9 cellular contexts compared by ENCODE assay signal in genomic region chr2:109318150-109318948, GRCh38.
DNase-seq lines count a peak whose midpoint lies in the region; ATAC-seq and TF ChIP-seq lines count a peak whose summit lies in the region.
"Had no signal": no experiment of that assay in that cellular context is flagged by ENCODE, and none has a peak within 500 bp of the region (broad histone marks: within the 10 kb centered on the region; RNA-seq: fewer than 3 reads in every experiment).

No MANE protein-coding gene starts in this region.

- peak overlapping the region; percentile 60 to 69 for H3K27ac ChIP-seq in left lung

- no peak overlapping the region for H3K4me3 Mint-ChIP-seq in MCF 10A (ENCODE audit: unreplicated experiment)
- no peak overlapping the region for H3K4me3 Mint-ChIP-seq in activated naive CD4-positive, alpha-beta T cell treated with anti-CD3 and anti-CD28 coated beads, Interleukin-2, amount 10 ng/mL, durations not matched to agents 7 days and 5 days
- H3K4me3 Mint-ChIP-seq: activated CD4-positive, alpha-beta T cell treated with anti-CD3 and anti-CD28 coated beads, Interleukin-2, amount 10 ng/mL, durations not matched to agents 7 days and 5 days had no signal

- H3K27ac Mint-ChIP-seq in MCF 10A (ENCODE audit: low read depth, unreplicated experiment), result no peak overlapping the region
- no peak overlapping the region for H3K27ac Mint-ChIP-seq in activated naive CD4-positive, alpha-beta T cell treated with anti-CD3 and anti-CD28 coated beads, Interleukin-2, amount 10 ng/mL, durations not matched to agents 7 days and 5 days
- H3K27ac Mint-ChIP-seq: activated CD4-positive, alpha-beta T cell treated with anti-CD3 and anti-CD28 coated beads, Interleukin-2, amount 10 ng/mL, durations not matched to agents 7 days and 5 days had no signal

- H3K27me3 ChIP-seq in left lung, result no peaks in the 10 kb centered on the region

- H3K9me3 Mint-ChIP-seq in MCF 10A (ENCODE audit: unreplicated experiment), result no peaks in the 10 kb centered on the region
- no peaks in the 10 kb centered on the region for H3K9me3 Mint-ChIP-seq in activated naive CD4-positive, alpha-beta T cell treated with anti-CD3 and anti-CD28 coated beads, Interleukin-2, amount 10 ng/mL, durations not matched to agents 7 days and 5 days
- H3K9me3 Mint-ChIP-seq: activated CD4-positive, alpha-beta T cell treated with anti-CD3 and anti-CD28 coated beads, Interleukin-2, amount 10 ng/mL, durations not matched to agents 7 days and 5 days had no signal

- DNase-seq in HEK293T (ENCODE audit: extremely low spot score) (peak; percentile 52), MCF 10A (ENCODE audit: unreplicated experiment) (peak; percentile 78), left lung (peak in 1 of 2 donors; percentile 60), stromal cell of bone marrow (ENCODE audit: low read depth) (peak; percentile 93), SKM-1 (lab: John Stamatoyannopoulos, UW; ENCODE audit: unreplicated experiment) (no peak), COR-L47 (lab: John Stamatoyannopoulos, UW) (no peak)
- no peak for DNase-seq in activated naive CD4-positive, alpha-beta T cell treated with anti-CD3 and anti-CD28 coated beads, Interleukin-2, amount 10 ng/mL, durations not matched to agents 7 days and 5 days
- DNase-seq: activated CD4-positive, alpha-beta T cell treated with anti-CD3 and anti-CD28 coated beads, Interleukin-2, amount 10 ng/mL, durations not matched to agents 7 days and 5 days had no signal

- no peak for TF ChIP-seq CTCF in MCF 10A (IDR thresholded peaks at IDR 0.05; ENCODE audit: unreplicated experiment)
- TF ChIP-seq CTCF in left lung (IDR thresholded peaks at IDR 0.05), result no peak

- peaks cover 22% of the 10 kb centered on the region for H3K4me1 Mint-ChIP-seq in MCF 10A (ENCODE audit: insufficient read depth, unreplicated experiment)
- peaks cover 27% of the 10 kb centered on the region for H3K4me1 Mint-ChIP-seq in activated naive CD4-positive, alpha-beta T cell treated with anti-CD3 and anti-CD28 coated beads, Interleukin-2, amount 10 ng/mL, durations not matched to agents 7 days and 5 days

- no peak overlapping the region for H3K4me3 ChIP-seq in left lung

- POLR2A ChIA-PET in HEK293T (lab: Yijun Ruan, JAX) (interaction anchor here (0.8 kb wide), 1 partner anchor 92 kb away, joined by 5 read pairs; no protein-coding TSS in a partner anchor), MCF 10A (lab: Yijun Ruan, JAX) (no interaction called here)

- ATAC-seq in left lung (peak; percentile 56), HG02870 (IDR thresholded peaks at IDR 0.05; ENCODE audit: unreplicated experiment) (no peak)

- CTCF ChIA-PET in HEK293T (lab: Yijun Ruan, JAX), result interaction anchor here (0.6 kb wide), 1 partner anchor 194 kb away, joined by 5 read pairs; no protein-coding TSS in a partner anchor
- CTCF ChIA-PET in MCF 10A (lab: Yijun Ruan, JAX), result interaction anchor here (0.7 kb wide), 1 partner anchor 191 kb away, joined by 4 read pairs; no protein-coding TSS in a partner anchor
- CTCF ChIA-PET in activated naive CD4-positive, alpha-beta T cell treated with anti-CD3 and anti-CD28 coated beads, Interleukin-2, amount 10 ng/mL, durations not matched to agents 7 days and 5 days (lab: Charles Lee), result interaction anchor here (1.0 kb wide), 1 partner anchor 192 kb away, joined by 3 read pairs; no protein-coding TSS in a partner anchor

- H3K9me3 ChIP-seq in left lung, result no peaks in the 10 kb centered on the region

- H3K36me3 Mint-ChIP-seq in MCF 10A (ENCODE audit: insufficient read depth, unreplicated experiment), result peaks cover 13% of the 10 kb centered on the region
- no peaks in the 10 kb centered on the region for H3K36me3 Mint-ChIP-seq in activated naive CD4-positive, alpha-beta T cell treated with anti-CD3 and anti-CD28 coated beads, Interleukin-2, amount 10 ng/mL, durations not matched to agents 7 days and 5 days

- intact Hi-C loops in MCF 10A (cut with micrococcal nuclease), result no loop called here
- intact Hi-C loops in left lung (cut with DNase I), result no loop called here

- no peaks in the 10 kb centered on the region for H3K36me3 ChIP-seq in left lung

- peaks cover 23 to 31% of the 10 kb centered on the region in 2 donors for H3K4me1 ChIP-seq in left lung

- no peaks in the 10 kb centered on the region for H3K27me3 Mint-ChIP-seq in MCF 10A (ENCODE audit: insufficient read depth, unreplicated experiment)
- peaks cover 65% of the 10 kb centered on the region for H3K27me3 Mint-ChIP-seq in activated naive CD4-positive, alpha-beta T cell treated with anti-CD3 and anti-CD28 coated beads, Interleukin-2, amount 10 ng/mL, durations not matched to agents 7 days and 5 days

- no TSS peak for BruUV-seq in MCF 10A (replicated peaks; lab: Mats Ljungman, UMichigan)

TF ChIP-seq in HEK293T, 16 proteins besides CTCF, POLR2A, EP300 and RAD21:
- TF ChIP-seq FOXA1 (IDR thresholded peaks at IDR 0.05) (no peak), ARNT (IDR thresholded peaks at IDR 0.05) (no peak), SP1 (IDR thresholded peaks at IDR 0.05) (no peak), HDGF (IDR thresholded peaks at IDR 0.05; ENCODE audit: borderline replicate concordance) (no peak)
TF ChIP-seq in HEK293T: peak in this region for 0.

Comparison
In these comparisons a context has a peak if more than half of its experiments do, and no peak if none do; other contexts are left out.
1. DNase-seq: peak in HEK293T (single experiment), MCF 10A (single experiment) and stromal cell of bone marrow (single experiment); none in SKM-1 (single experiment), activated naive CD4-positive, alpha-beta T cell treated with anti-CD3 and anti-CD28 coated beads, Interleukin-2, amount 10 ng/mL, durations not matched to agents 7 days and 5 days (single experiment) and COR-L47 (single experiment).